ENCODE assay signal across 23 cellular contexts in the genomic region with DNA sequence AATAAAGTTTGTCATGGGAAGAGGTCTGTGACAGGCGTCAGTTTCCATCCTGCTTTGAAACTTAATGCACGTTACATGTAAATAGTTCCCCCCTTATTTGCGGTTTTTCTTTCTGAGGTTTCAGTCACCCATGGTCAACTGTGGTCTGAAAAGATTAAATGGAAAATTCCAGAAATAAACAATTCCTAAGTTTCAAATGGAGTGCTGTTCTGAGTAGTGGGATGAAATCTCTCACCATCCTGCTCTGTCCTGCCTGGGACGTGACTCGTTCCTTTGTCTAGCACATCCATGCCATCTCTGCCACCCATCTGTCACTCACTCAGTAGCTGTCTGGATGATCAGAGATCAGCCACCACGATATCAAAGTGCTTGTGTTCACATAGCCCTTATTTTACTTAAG.
"Had no signal": no experiment of that assay in that cellular context is flagged by ENCODE, and none has a peak within 500 bp of the region (broad histone marks: within the 10 kb centered on the region; RNA-seq: fewer than 3 reads in every experiment).

No MANE protein-coding gene starts in this region.

- DNase-seq: effector CD8-positive, alpha-beta T cell; endodermal cell; foreskin fibroblast; gastrocnemius medialis; heart left ventricle; kidney; naive B cell; stimulated activated CD4-positive, alpha-beta T cell treated with anti-CD3 and anti-CD28 coated beads, Interleukin-15, amount 100 ng/mL, for 24 hours; stimulated activated CD4-positive, alpha-beta T cell treated with anti-CD3 and anti-CD28 coated beads, Interleukin-2, amount 100 ng/mL, for 48 hours; stimulated activated naive B cell treated with anti-CD40 and anti-IgM and Interleukin-4, amounts not matched to agents 10 μg/mL and 1 μg/mL and 100 μg/mL, for 72 hours; transverse colon had no signal

- H3K9me3 ChIP-seq: gastrocnemius medialis, prostate gland, suprapubic skin had no signal

- H3K27ac Mint-ChIP-seq: endodermal cell; memory B cell; naive B cell; natural killer cell treated with Interleukin-12 subunit alpha and Interleukin-12 subunit beta and Interleukin-15 and Interleukin-18, amount 100 ng/mL, for 72 hours; neural progenitor cell; stimulated activated naive B cell treated with anti-CD40 and anti-IgM and Interleukin-4, amounts not matched to agents 10 μg/mL and 1 μg/mL and 100 μg/mL, for 72 hours; stimulated activated naive CD8-positive, alpha-beta T cell treated with anti-CD3 and anti-CD28 coated beads, Interleukin-15, Interleukin-2, amounts not matched to agents 100 ng/mL and 50 ng/mL, for 24 hours had no signal

- H2AFZ ChIP-seq: hepatocyte, neural progenitor cell had no signal

- FAIRE-seq: colon, kidney had no signal

- H3K9me3 Mint-ChIP-seq: natural killer cell treated with Interleukin-12 subunit alpha and Interleukin-12 subunit beta and Interleukin-15 and Interleukin-18, amount 100 ng/mL, for 72 hours; stimulated activated naive CD8-positive, alpha-beta T cell treated with anti-CD3 and anti-CD28 coated beads, Interleukin-15, Interleukin-2, amounts not matched to agents 100 ng/mL and 50 ng/mL, for 24 hours had no signal

- H3K27me3 Mint-ChIP-seq: memory B cell; naive B cell; stimulated activated naive B cell treated with anti-CD40 and anti-IgM and Interleukin-4, amounts not matched to agents 10 μg/mL and 1 μg/mL and 100 μg/mL, for 72 hours; stimulated activated naive CD8-positive, alpha-beta T cell treated with anti-CD3 and anti-CD28 coated beads, Interleukin-15, Interleukin-2, amounts not matched to agents 100 ng/mL and 50 ng/mL, for 24 hours had no signal

- H3K4me1 Mint-ChIP-seq: memory B cell; naive B cell; stimulated activated naive B cell treated with anti-CD40 and anti-IgM and Interleukin-4, amounts not matched to agents 10 μg/mL and 1 μg/mL and 100 μg/mL, for 72 hours had no signal

- H3K27me3 ChIP-seq: gastrocnemius medialis, hepatocyte, neural progenitor cell, right atrium auricular region, suprapubic skin, transverse colon had no signal

- H3K27ac ChIP-seq: epithelial cell of prostate, gastrocnemius medialis, heart left ventricle, hepatocyte, neural progenitor cell, prostate gland, right atrium auricular region, skin epidermis, suprapubic skin, transverse colon had no signal

- H3K4me3 ChIP-seq: gastrocnemius medialis, heart left ventricle, hepatocyte, lung, neural progenitor cell, prostate gland, right atrium auricular region, skin epidermis, suprapubic skin, transverse colon had no signal

- H3K9ac ChIP-seq: neural progenitor cell had no signal

- H3K4me3 Mint-ChIP-seq: endodermal cell; memory B cell; natural killer cell treated with Interleukin-12 subunit alpha and Interleukin-12 subunit beta and Interleukin-15 and Interleukin-18, amount 100 ng/mL, for 72 hours; neural progenitor cell; stimulated activated naive B cell treated with anti-CD40 and anti-IgM and Interleukin-4, amounts not matched to agents 10 μg/mL and 1 μg/mL and 100 μg/mL, for 72 hours; stimulated activated naive CD8-positive, alpha-beta T cell treated with anti-CD3 and anti-CD28 coated beads, Interleukin-15, Interleukin-2, amounts not matched to agents 100 ng/mL and 50 ng/mL, for 24 hours had no signal

- H3K36me3 Mint-ChIP-seq: natural killer cell treated with Interleukin-12 subunit alpha and Interleukin-12 subunit beta and Interleukin-15 and Interleukin-18, amount 100 ng/mL, for 72 hours had no signal

- H3K36me3 ChIP-seq: gastrocnemius medialis, neural progenitor cell had no signal

- H3K4me1 ChIP-seq: gastrocnemius medialis, heart left ventricle, neural progenitor cell, prostate gland, right atrium auricular region, suprapubic skin had no signal

- H3K4me2 ChIP-seq: hepatocyte, neural progenitor cell had no signal

- H3K79me2 ChIP-seq: hepatocyte had no signal
